ENCODE assay signal across 13 cellular contexts in genomic region chr22:42794551-42795510, GRCh38.
DNase-seq lines count a peak whose midpoint lies in the region; ATAC-seq and TF ChIP-seq lines count a peak whose summit lies in the region.
"Had no signal": no experiment of that assay in that cellular context is flagged by ENCODE, and none has a peak within 500 bp of the region (broad histone marks: within the 10 kb centered on the region; RNA-seq: fewer than 3 reads in every experiment).

No MANE protein-coding gene starts in this region.

- no peaks in the 10 kb centered on the region for H3K27me3 Mint-ChIP-seq in endodermal cell (ENCODE audit: insufficient read depth)
- H3K27me3 Mint-ChIP-seq: CD4-positive, CD25-positive, alpha-beta regulatory T cell had no signal

- H3K9me3 Mint-ChIP-seq in endodermal cell: no peaks in the 10 kb centered on the region

- peaks cover 13% of the 10 kb centered on the region for H4K20me1 ChIP-seq in osteoblast (ENCODE audit: insufficient read depth, low read length)

- no peaks in the 10 kb centered on the region for H3K4me1 Mint-ChIP-seq in endodermal cell
- H3K4me1 Mint-ChIP-seq: CD4-positive, CD25-positive, alpha-beta regulatory T cell had no signal

- DNase-seq in AG20443 (ENCODE audit: low spot score): peak; percentile 12
- DNase-seq in NCI-H2171 treated with DMSO at 0.1 percent for 48 hours (lab: John Stamatoyannopoulos, UW): peak; percentile 99
- peak; percentile 76 for DNase-seq in endodermal cell
- no peak for DNase-seq in osteoblast (ENCODE audit: insufficient read length, low spot score, missing footprints)
- no peak for DNase-seq in CD1c-positive myeloid dendritic cell (ENCODE audit: extremely low spot score)
- DNase-seq in A172 (ENCODE audit: low spot score): no peak
- DNase-seq in mucosa of gallbladder (ENCODE audit: low spot score): no peak
- DNase-seq: activated T-cell treated with anti-CD3 and anti-CD28 coated beads for 4 hours; amygdala; CD4-positive, CD25-positive, alpha-beta regulatory T cell; effector memory CD4-positive, alpha-beta T cell; NCI-H187 treated with DMSO at 0.1 percent for 48 hours had no signal

- no peaks in the 10 kb centered on the region for H3K27me3 ChIP-seq in endodermal cell (ENCODE audit: control insufficient read depth, insufficient read depth, low read length, poor library complexity, severe bottlenecking)
- H3K27me3 ChIP-seq in osteoblast (ENCODE audit: insufficient read depth, low read length): no peaks in the 10 kb centered on the region

- peak; percentile 68 for TF ChIP-seq CTCF in endodermal cell (conservative IDR thresholded peaks at IDR 0.05)
- TF ChIP-seq CTCF in osteoblast (IDR thresholded peaks at IDR 0.05; ENCODE audit: extremely low read depth, low read depth, low read length): peak; percentile 16

- peak overlapping the region; percentile 80 for H3K27ac Mint-ChIP-seq in endodermal cell

- H3K4me1 ChIP-seq in endodermal cell (ENCODE audit: control insufficient read depth, insufficient read depth, low read length) (no peaks in the 10 kb centered on the region), osteoblast (ENCODE audit: insufficient read depth, low read length) (peaks cover 10% of the 10 kb centered on the region)

- H3K27ac ChIP-seq in endodermal cell (ENCODE audit: low read depth, low read length): no peak overlapping the region
- H3K27ac ChIP-seq in osteoblast (ENCODE audit: low read depth, low read length): no peak overlapping the region

- H2AFZ ChIP-seq in osteoblast (ENCODE audit: low read length): no peak overlapping the region

- H3K4me2 ChIP-seq in osteoblast (ENCODE audit: insufficient read depth, low read length): no peak overlapping the region

- no peaks in the 10 kb centered on the region for H3K79me2 ChIP-seq in osteoblast (ENCODE audit: insufficient read depth, low read length)

- H3K36me3 ChIP-seq in endodermal cell (ENCODE audit: control insufficient read depth, insufficient read depth, low read length) (peaks cover 15% of the 10 kb centered on the region), osteoblast (ENCODE audit: insufficient read depth, low read length) (peaks cover 45% of the 10 kb centered on the region)

- peaks cover 7% of the 10 kb centered on the region for H3K36me3 Mint-ChIP-seq in endodermal cell (ENCODE audit: low read depth)

- H3K9ac ChIP-seq in endodermal cell (ENCODE audit: extremely low read depth, low read length, poor library complexity, severe bottlenecking): no peak overlapping the region

- H3K9me3 ChIP-seq in endodermal cell (ENCODE audit: control insufficient read depth, low read length) (no peaks in the 10 kb centered on the region), osteoblast (ENCODE audit: low read depth, low read length) (no peaks in the 10 kb centered on the region)

- H3K4me3 Mint-ChIP-seq in endodermal cell: no peak overlapping the region

- ATAC-seq in HG02678 (IDR thresholded peaks at IDR 0.05; ENCODE audit: unreplicated experiment): no peak

- H3K4me3 ChIP-seq in endodermal cell (ENCODE audit: low read length) (no peak overlapping the region), osteoblast (ENCODE audit: insufficient read depth, low read length) (no peak overlapping the region)

- 83 to 88% methylated on average over 12 to 25 of the region's 25 CpGs for whole genome bisulfite sequencing in endodermal cell (ENCODE audit: insufficient coverage in 1 of 2, insufficient read length in 1 of 2), 2 experiments

Comparison
In these comparisons a context has a peak if more than half of its experiments do, and no peak if none do; other contexts are left out.
1. DNase-seq: peak in AG20443 (single experiment), NCI-H2171 treated with DMSO at 0.1 percent for 48 hours (single experiment) and endodermal cell (single experiment); none in osteoblast (single experiment), CD1c-positive myeloid dendritic cell (single experiment), A172 (single experiment) and mucosa of gallbladder (single experiment).